Comparison of ENCODE assay signal across 8 cellular contexts in genomic region chr2:233566141-233566956, GRCh38. TPM values are rescaled to one million over a fixed set of nuclear protein-coding genes. Genes with fewer than 3 reads are reported as not detected.
DNase-seq lines count a peak whose midpoint lies in the region; ATAC-seq and FAIRE-seq lines count a peak whose summit lies in the region.

A gene with protein sequence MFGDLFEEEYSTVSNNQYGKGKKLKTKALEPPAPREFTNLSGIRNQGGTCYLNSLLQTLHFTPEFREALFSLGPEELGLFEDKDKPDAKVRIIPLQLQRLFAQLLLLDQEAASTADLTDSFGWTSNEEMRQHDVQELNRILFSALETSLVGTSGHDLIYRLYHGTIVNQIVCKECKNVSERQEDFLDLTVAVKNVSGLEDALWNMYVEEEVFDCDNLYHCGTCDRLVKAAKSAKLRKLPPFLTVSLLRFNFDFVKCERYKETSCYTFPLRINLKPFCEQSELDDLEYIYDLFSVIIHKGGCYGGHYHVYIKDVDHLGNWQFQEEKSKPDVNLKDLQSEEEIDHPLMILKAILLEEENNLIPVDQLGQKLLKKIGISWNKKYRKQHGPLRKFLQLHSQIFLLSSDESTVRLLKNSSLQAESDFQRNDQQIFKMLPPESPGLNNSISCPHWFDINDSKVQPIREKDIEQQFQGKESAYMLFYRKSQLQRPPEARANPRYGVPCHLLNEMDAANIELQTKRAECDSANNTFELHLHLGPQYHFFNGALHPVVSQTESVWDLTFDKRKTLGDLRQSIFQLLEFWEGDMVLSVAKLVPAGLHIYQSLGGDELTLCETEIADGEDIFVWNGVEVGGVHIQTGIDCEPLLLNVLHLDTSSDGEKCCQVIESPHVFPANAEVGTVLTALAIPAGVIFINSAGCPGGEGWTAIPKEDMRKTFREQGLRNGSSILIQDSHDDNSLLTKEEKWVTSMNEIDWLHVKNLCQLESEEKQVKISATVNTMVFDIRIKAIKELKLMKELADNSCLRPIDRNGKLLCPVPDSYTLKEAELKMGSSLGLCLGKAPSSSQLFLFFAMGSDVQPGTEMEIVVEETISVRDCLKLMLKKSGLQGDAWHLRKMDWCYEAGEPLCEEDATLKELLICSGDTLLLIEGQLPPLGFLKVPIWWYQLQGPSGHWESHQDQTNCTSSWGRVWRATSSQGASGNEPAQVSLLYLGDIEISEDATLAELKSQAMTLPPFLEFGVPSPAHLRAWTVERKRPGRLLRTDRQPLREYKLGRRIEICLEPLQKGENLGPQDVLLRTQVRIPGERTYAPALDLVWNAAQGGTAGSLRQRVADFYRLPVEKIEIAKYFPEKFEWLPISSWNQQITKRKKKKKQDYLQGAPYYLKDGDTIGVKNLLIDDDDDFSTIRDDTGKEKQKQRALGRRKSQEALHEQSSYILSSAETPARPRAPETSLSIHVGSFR (minus strand): TSS chr2:233566782. CDS start chr2:233565554, 1,228 bp downstream.

- DNase-seq in NCI-H510A (lab: John Stamatoyannopoulos, UW) (peak; percentile 98), dermis blood vessel endothelial cell (peak; percentile 95), left kidney (ENCODE audit: low read depth, low spot score) (peak; percentile 98)
- peak; percentile 53 for DNase-seq in activated CD4-positive, alpha-beta T cell treated with anti-CD3 and anti-CD28 coated beads, Interleukin-2, amount 50 U/mL, for 1 hour
- DNase-seq in stimulated activated CD4-positive, alpha-beta T cell treated with anti-CD3 and anti-CD28 coated beads, Interleukin-1b, Interleukin-23, amount 100 ng/mL, for 4 hours (ENCODE audit: low read depth in 2 of 2) = peak; percentile 28 to 53

- FAIRE-seq in A204.1 (lab: Jason Lieb, UNC) = peak; percentile 92

- peak; percentile 89 for ATAC-seq in GM18868 (IDR thresholded peaks at IDR 0.05; ENCODE audit: unreplicated experiment)
- ATAC-seq in HG03196 (IDR thresholded peaks at IDR 0.05; ENCODE audit: unreplicated experiment) = peak; percentile 75

RNA-seq across cellular contexts. Expression of the gene that starts here (rescaled TPM):
- 21.3 and 40.9 TPM in 2 replicates for total RNA-seq in dermis blood vessel endothelial cell

Comparison
In these comparisons a context has a peak if more than half of its experiments do, and no peak if none do; other contexts are left out.
1. Peak in every context shown above with its lines: DNase-seq and ATAC-seq.
2. DNase-seq: peak in every context shown above with its lines; median percentile 98 in NCI-H510A; 98 in left kidney; 95 in dermis blood vessel endothelial cell; 53 in activated CD4-positive, alpha-beta T cell treated with anti-CD3 and anti-CD28 coated beads, Interleukin-2, amount 50 U/mL, for 1 hour; 40 in stimulated activated CD4-positive, alpha-beta T cell treated with anti-CD3 and anti-CD28 coated beads, Interleukin-1b, Interleukin-23, amount 100 ng/mL, for 4 hours.